In genomic region chr2:118882693-118883336, GRCh38 we compare ENCODE assay signal across 8 cellular contexts. TPM values are rescaled to one million over a fixed set of nuclear protein-coding genes. Genes with fewer than 3 reads are reported as not detected.
DNase-seq lines count a peak whose midpoint lies in the region; ATAC-seq, FAIRE-seq and TF ChIP-seq lines count a peak whose summit lies in the region.

No MANE protein-coding gene starts in this region.

- H3K36me3 ChIP-seq in tibial artery: no peaks in the 10 kb centered on the region

- intact Hi-C loops in tibial artery (cut with DNase I; ENCODE audit: low total_unique reads): loop anchor here (10.0 kb wide), 1 partner anchor 412 kb away; no protein-coding TSS in a partner anchor

- no peaks in the 10 kb centered on the region for H3K36me3 Mint-ChIP-seq in osteocyte (ENCODE audit: unreplicated experiment)

- peak; percentile 61 for ATAC-seq in GM21515 (IDR thresholded peaks at IDR 0.05; ENCODE audit: unreplicated experiment)

- no peak overlapping the region for H3K4me3 Mint-ChIP-seq in osteocyte (ENCODE audit: unreplicated experiment)

- H3K27me3 Mint-ChIP-seq in osteocyte (ENCODE audit: unreplicated experiment): no peaks in the 10 kb centered on the region

- peak overlapping the region; percentile 51 for H3K4me3 ChIP-seq in Jurkat, Clone E6-1 (ENCODE audit: low read length)
- no peak overlapping the region for H3K4me3 ChIP-seq in foreskin fibroblast (ENCODE audit: low read depth in 1 of 2, low read length in 2 of 2)
- H3K4me3 ChIP-seq in tibial artery: peak overlapping the region in 1 of 2 donors; percentile 8

- DNase-seq in D341Med (ENCODE audit: low spot score) (peak; percentile 79), RCC 7860 (ENCODE audit: low spot score) (peak; percentile 23), activated T-helper 1 cell treated with Interleukin-2 at 50 U/mL for 16 hours (ENCODE audit: low read depth) (peak; percentile 46), foreskin fibroblast (peak; percentile 51 to 74), osteocyte (ENCODE audit: extremely low spot score, unreplicated experiment) (no peak), tibial artery (peak; percentile 60 to 69)
- DNase-seq in Jurkat, Clone E6-1 (ENCODE audit: low read depth, low spot score): peak; percentile 69

- no peak overlapping the region for H3K27ac Mint-ChIP-seq in osteocyte (ENCODE audit: unreplicated experiment)

- no peak for FAIRE-seq in RCC 7860 (lab: Jason Lieb, UNC)

- H3K27me3 ChIP-seq in tibial artery: peaks cover 0 to 34% of the 10 kb centered on the region in 2 donors

- H3K27ac ChIP-seq in tibial artery: no peak overlapping the region

- TF ChIP-seq CTCF in foreskin fibroblast (IDR thresholded peaks at IDR 0.05; ENCODE audit: low read depth, low read length): peak; percentile 94
- peak; percentile 66 for TF ChIP-seq CTCF in osteocyte (IDR thresholded peaks at IDR 0.05)
- peak; percentile 65 to 76 for TF ChIP-seq CTCF in tibial artery (IDR thresholded peaks at IDR 0.05)

- no peaks in the 10 kb centered on the region for H3K9me3 ChIP-seq in tibial artery

- H3K4me1 ChIP-seq in tibial artery: peaks cover 0 to 3% (median 1%) of the 10 kb centered on the region in 4 donors

- H3K9me3 Mint-ChIP-seq in osteocyte (ENCODE audit: unreplicated experiment): no peaks in the 10 kb centered on the region

- no peaks in the 10 kb centered on the region for H3K4me1 Mint-ChIP-seq in osteocyte (ENCODE audit: unreplicated experiment)

RNA-seq across cellular contexts. Expression of gene EN1, which starts 35.4 kb away (rescaled TPM):
- polyA plus RNA-seq in Jurkat, Clone E6-1 (2012; ENCODE audit: insufficient read depth, insufficient read length): not detected
- total RNA-seq in osteocyte: not detected in 2 replicates

RNA-seq across cellular contexts. Expression of gene MARCO, which starts 59.2 kb away (rescaled TPM):
- not detected for polyA plus RNA-seq in Jurkat, Clone E6-1 (2012; ENCODE audit: insufficient read depth, insufficient read length)
- not detected in 2 replicates for total RNA-seq in osteocyte
